Comparison of ENCODE assay signal across 30 cellular contexts in genomic region chr9:36011379-36011778, GRCh38. TPM values are rescaled to one million over a fixed set of nuclear protein-coding genes. Genes with fewer than 3 reads are reported as not detected.
"Had no signal": no experiment of that assay in that cellular context is flagged by ENCODE, and none has a peak within 500 bp of the region (broad histone marks: within the 10 kb centered on the region; RNA-seq: fewer than 3 reads in every experiment).

No MANE protein-coding gene starts in this region.

- H3K9ac ChIP-seq: parathyroid adenoma had no signal

- H3K27ac Mint-ChIP-seq: activated CD4-positive, alpha-beta memory T cell treated with anti-CD3 and anti-CD28 coated beads, Interleukin-2, amount 10 ng/mL, durations not matched to agents 7 days and 5 days; activated CD4-positive, alpha-beta T cell treated with anti-CD3 and anti-CD28 coated beads, Interleukin-2, amount 10 ng/mL, durations not matched to agents 24 days and 14 days; activated naive CD4-positive, alpha-beta T cell treated with anti-CD3 and anti-CD28 coated beads, Interleukin-2, amount 50 U/mL, for 24 hours; activated naive CD8-positive, alpha-beta T cell treated with anti-CD3 and anti-CD28 coated beads, Interleukin-2, amount 50 U/mL, for 24 hours; activated T-cell treated with anti-CD3 and anti-CD28 coated beads, Interleukin-2, amount 50 U/mL, for 24 hours; dendritic cell treated with granulocyte-macrophage colony-stimulating factor and Interleukin-4, amounts not matched to agents 40 ng/mL and 50 ng/mL, for 4 days; naive thymus-derived CD8-positive, alpha-beta T cell had no signal

- H3K4me3 ChIP-seq: body of pancreas, heart left ventricle, lower lobe of right lung, right atrium auricular region, suprapubic skin, tibial artery, upper lobe of right lung had no signal

- H3K36me3 Mint-ChIP-seq: activated naive CD4-positive, alpha-beta T cell treated with anti-CD3 and anti-CD28 coated beads, Interleukin-2, amount 50 U/mL, for 24 hours; naive thymus-derived CD8-positive, alpha-beta T cell had no signal

- H3K4me1 ChIP-seq: body of pancreas, parathyroid adenoma, right atrium auricular region, suprapubic skin, tibial artery, upper lobe of right lung had no signal

- H3K27me3 ChIP-seq: body of pancreas, heart left ventricle, right atrium auricular region, suprapubic skin, upper lobe of right lung had no signal

- H3K36me3 ChIP-seq: heart left ventricle, lower lobe of right lung, right atrium auricular region, suprapubic skin, tibial artery, upper lobe of right lung had no signal

- H3K4me3 Mint-ChIP-seq: activated CD4-positive, alpha-beta memory T cell treated with anti-CD3 and anti-CD28 coated beads, Interleukin-2, amount 10 ng/mL, durations not matched to agents 7 days and 5 days; activated CD4-positive, alpha-beta T cell treated with anti-CD3 and anti-CD28 coated beads, Interleukin-2, amount 10 ng/mL, durations not matched to agents 24 days and 14 days; activated naive CD4-positive, alpha-beta T cell treated with anti-CD3 and anti-CD28 coated beads, Interleukin-2, amount 50 U/mL, for 24 hours; activated naive CD8-positive, alpha-beta T cell treated with anti-CD3 and anti-CD28 coated beads, Interleukin-2, amount 50 U/mL, for 24 hours; activated T-cell treated with anti-CD3 and anti-CD28 coated beads, Interleukin-2, amount 50 U/mL, for 24 hours; dendritic cell treated with granulocyte-macrophage colony-stimulating factor and Interleukin-4, amounts not matched to agents 40 ng/mL and 50 ng/mL, for 4 days; naive thymus-derived CD8-positive, alpha-beta T cell; neural crest cell had no signal

- H3K4me1 Mint-ChIP-seq: neural crest cell had no signal

- H3K9me3 Mint-ChIP-seq: activated CD4-positive, alpha-beta T cell treated with anti-CD3 and anti-CD28 coated beads, Interleukin-2, amount 10 ng/mL, durations not matched to agents 24 days and 14 days; activated naive CD4-positive, alpha-beta T cell treated with anti-CD3 and anti-CD28 coated beads, Interleukin-2, amount 50 U/mL, for 24 hours; activated naive CD8-positive, alpha-beta T cell treated with anti-CD3 and anti-CD28 coated beads, Interleukin-2, amount 50 U/mL, for 24 hours; activated T-cell treated with anti-CD3 and anti-CD28 coated beads, Interleukin-2, amount 50 U/mL, for 24 hours had no signal

- ATAC-seq: activated CD4-positive, CD25-positive, alpha-beta regulatory T cell treated with anti-CD3 and anti-CD28 coated beads, Interleukin-2, amount 50 U/mL, for 24 hours; activated naive CD8-positive, alpha-beta T cell treated with anti-CD3 and anti-CD28 coated beads, Interleukin-2, amount 50 U/mL, for 24 hours; body of pancreas; heart left ventricle; left lobe of liver; lower lobe of right lung; naive thymus-derived CD8-positive, alpha-beta T cell; upper lobe of right lung had no signal

- H3K27me3 Mint-ChIP-seq: activated naive CD4-positive, alpha-beta T cell treated with anti-CD3 and anti-CD28 coated beads, Interleukin-2, amount 50 U/mL, for 24 hours had no signal

- DNase-seq: activated CD4-positive, alpha-beta memory T cell treated with anti-CD3 and anti-CD28 coated beads, Interleukin-2, amount 10 ng/mL, durations not matched to agents 7 days and 5 days; activated CD4-positive, alpha-beta T cell treated with anti-CD3 and anti-CD28 coated beads, Interleukin-2, amount 10 ng/mL, durations not matched to agents 24 days and 14 days; activated CD8-positive, alpha-beta memory T cell treated with anti-CD3 and anti-CD28 coated beads, Interleukin-2, amount 50 U/mL, for 48 hours; activated naive CD8-positive, alpha-beta T cell treated with anti-CD3 and anti-CD28 coated beads, Interleukin-2, amount 50 U/mL, for 24 hours; activated T-cell treated with anti-CD3 and anti-CD28 coated beads, Interleukin-2, amount 50 U/mL, for 24 hours; body of pancreas; caudate nucleus; effector CD4-positive, alpha-beta T cell; erythroblast; heart left ventricle; kidney glomerular epithelial cell; lower lobe of right lung; mesenchymal stem cell; naive thymus-derived CD8-positive, alpha-beta T cell; nucleus accumbens; stimulated activated CD4-positive, alpha-beta T cell treated with anti-CD3 and anti-CD28 coated beads, Interleukin-15, amount 100 ng/mL, for 24 hours; stimulated activated CD4-positive, alpha-beta T cell treated with anti-CD3 and anti-CD28 coated beads, Interleukin-2, amount 100 ng/mL, for 24 hours; stimulated activated naive CD4-positive, alpha-beta T cell; tibial artery; upper lobe of right lung had no signal

- H3K9me3 ChIP-seq: body of pancreas, lower lobe of right lung, suprapubic skin, upper lobe of right lung had no signal

RNA-seq across cellular contexts. Expression of gene OR2S2, which starts 53.4 kb away (rescaled TPM):
- total RNA-seq: activated CD4-positive, alpha-beta memory T cell treated with anti-CD3 and anti-CD28 coated beads, Interleukin-2, amount 10 ng/mL, durations not matched to agents 7 days and 5 days; activated CD4-positive, alpha-beta T cell treated with anti-CD3 and anti-CD28 coated beads, Interleukin-2, amount 10 ng/mL, durations not matched to agents 24 days and 14 days; body of pancreas; heart left ventricle; left lobe of liver; lower lobe of right lung; naive thymus-derived CD8-positive, alpha-beta T cell; neural crest cell; pulmonary artery endothelial cell; right atrium auricular region; suprapubic skin; T-helper 1 cell treated with Interleukin-12 subunit alpha and Interleukin-12 subunit beta and Interleukin-4 antibody, amounts not matched to agents 30 ng/mL and 1 ng/mL, for 36 hours; upper lobe of right lung had no signal
